2 cellular contexts compared by ENCODE assay signal in the genomic region with DNA sequence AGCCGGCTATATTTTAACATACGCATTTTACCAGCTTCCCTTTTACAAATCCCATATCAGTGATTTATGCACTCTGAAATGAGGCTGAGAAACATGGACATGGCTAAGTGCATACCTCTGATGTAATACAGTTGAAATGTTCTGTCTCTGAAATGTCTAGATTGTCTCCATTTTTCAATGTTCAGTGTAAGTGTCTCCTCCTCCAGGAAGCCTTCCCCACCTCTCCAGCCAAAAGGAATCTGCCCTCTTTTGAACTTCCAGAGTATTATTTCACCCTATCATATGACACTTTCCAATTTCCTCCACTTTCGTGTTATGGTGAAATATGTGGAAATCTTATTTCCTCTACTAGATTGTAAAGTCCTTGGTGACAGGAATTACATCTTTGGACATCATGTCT.
TF ChIP-seq lines count a peak whose summit lies in the region.

No MANE protein-coding gene starts in this region.

TF ChIP-seq in SK-N-SH treated with all-trans-retinoic acid at 6 μM for 48 hours, 23 proteins besides CTCF, POLR2A, EP300 and RAD21 (continued from another document):
- TF ChIP-seq TSHZ2 (CRISPR knock-in tag; IDR thresholded peaks at IDR 0.05) (no peak), OSR1 (CRISPR knock-in tag; IDR thresholded peaks at IDR 0.05) (no peak), GLIS3 (CRISPR knock-in tag; IDR thresholded peaks at IDR 0.05) (no peak)

TF ChIP-seq in SK-N-SH, 30 proteins besides CTCF, POLR2A, EP300 and RAD21 (continued from another document):
- TF ChIP-seq, protein P1, sequence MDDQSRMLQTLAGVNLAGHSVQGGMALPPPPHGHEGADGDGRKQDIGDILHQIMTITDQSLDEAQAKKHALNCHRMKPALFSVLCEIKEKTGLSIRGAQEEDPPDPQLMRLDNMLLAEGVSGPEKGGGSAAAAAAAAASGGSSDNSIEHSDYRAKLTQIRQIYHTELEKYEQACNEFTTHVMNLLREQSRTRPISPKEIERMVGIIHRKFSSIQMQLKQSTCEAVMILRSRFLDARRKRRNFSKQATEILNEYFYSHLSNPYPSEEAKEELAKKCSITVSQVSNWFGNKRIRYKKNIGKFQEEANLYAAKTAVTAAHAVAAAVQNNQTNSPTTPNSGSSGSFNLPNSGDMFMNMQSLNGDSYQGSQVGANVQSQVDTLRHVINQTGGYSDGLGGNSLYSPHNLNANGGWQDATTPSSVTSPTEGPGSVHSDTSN (IDR thresholded peaks at IDR 0.05) = no peak
- TF ChIP-seq GABPA (IDR thresholded peaks at IDR 0.05; ENCODE audit: low read depth) (no peak), SIN3A (IDR thresholded peaks at IDR 0.05; ENCODE audit: borderline replicate concordance, low read depth, low read length) (no peak), POLR2AphosphoS5 (IDR thresholded peaks at IDR 0.05; ENCODE audit: low read depth, low read length) (no peak)
